In the genomic region with DNA sequence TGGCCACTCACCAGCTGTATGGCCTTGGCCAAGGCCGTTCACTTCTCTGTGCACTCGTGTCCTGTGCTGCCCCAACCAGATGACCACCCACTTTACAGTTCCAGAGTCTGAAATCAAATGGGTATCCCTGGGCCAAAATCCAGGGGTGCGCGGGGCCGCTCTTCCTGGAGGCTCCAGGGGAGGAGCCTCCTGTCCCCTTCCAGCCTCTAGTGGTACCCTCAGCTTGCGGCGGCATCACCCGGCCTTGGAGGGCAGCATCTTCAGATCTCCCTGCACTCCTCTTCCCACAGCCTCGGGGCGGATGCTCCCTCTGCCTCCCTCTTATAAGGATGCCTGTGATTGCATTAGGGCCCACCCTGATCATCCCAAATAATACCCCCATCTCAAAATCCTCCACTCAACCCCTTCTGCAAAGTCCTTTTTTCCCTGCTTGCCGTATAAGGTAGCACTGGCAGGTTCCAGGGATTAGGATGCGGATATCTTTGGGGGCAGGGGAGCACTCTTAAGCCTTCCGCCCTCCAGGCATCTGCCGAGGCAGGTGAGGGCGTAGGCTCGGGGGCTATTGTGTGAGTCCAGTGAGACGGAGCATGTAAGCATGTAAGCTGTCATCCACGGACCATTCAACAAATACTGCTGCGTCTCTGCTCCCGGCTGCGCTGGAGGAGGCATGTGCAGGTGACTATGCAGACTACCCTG, we compare ENCODE assay signal across 18 cellular contexts. TPM values are rescaled to one million over a fixed set of nuclear protein-coding genes. Genes with fewer than 3 reads are reported as not detected.
DNase-seq lines count a peak whose midpoint lies in the region; ATAC-seq and TF ChIP-seq lines count a peak whose summit lies in the region.
"Had no signal": no experiment of that assay in that cellular context is flagged by ENCODE, and none has a peak within 500 bp of the region (broad histone marks: within the 10 kb centered on the region; RNA-seq: fewer than 3 reads in every experiment).

No MANE protein-coding gene starts in this region.

- no peaks in the 10 kb centered on the region for H3K4me1 ChIP-seq in RWPE2 (ENCODE audit: insufficient read depth, poor library complexity, severe bottlenecking)
- H3K4me1 ChIP-seq in neuronal stem cell (ENCODE audit: control insufficient read depth in 2 of 2, insufficient read depth in 1 of 2, low read depth in 1 of 2, low read length in 2 of 2) = peaks cover 18 to 22% of the 10 kb centered on the region in 2 donors
- peaks cover 28% of the 10 kb centered on the region for H3K4me1 ChIP-seq in Caco-2
- H3K4me1 ChIP-seq: colonic mucosa had no signal

- peak overlapping the region; percentile 74 for H3K18ac ChIP-seq in neuronal stem cell (ENCODE audit: low read length)

- H3K79me1 ChIP-seq in neuronal stem cell (ENCODE audit: low read depth, low read length) = peaks cover 5% of the 10 kb centered on the region

- peak overlapping the region; percentile 21 for H3K4me2 ChIP-seq in neuronal stem cell (ENCODE audit: insufficient read depth, low read length, poor library complexity, severe bottlenecking)

- no peak overlapping the region for H2BK5ac ChIP-seq in neuronal stem cell (ENCODE audit: low read length)

- H3K4me3 ChIP-seq in RWPE2 (ENCODE audit: severe bottlenecking) (no peak overlapping the region), neuronal stem cell (ENCODE audit: low read length in 2 of 2) (no peak overlapping the region), Caco-2 (ENCODE audit: low read depth, low read length) (no peak overlapping the region)
- H3K4me3 ChIP-seq: colonic mucosa had no signal

- TF ChIP-seq CTCF in RWPE2 (IDR thresholded peaks at IDR 0.05; ENCODE audit: poor library complexity, severe bottlenecking) = no peak
- no peak for TF ChIP-seq CTCF in Caco-2 (IDR thresholded peaks at IDR 0.05; ENCODE audit: insufficient read depth in 1 of 2, low read depth in 1 of 2, low read length in 1 of 2, severe bottlenecking in 1 of 2, unreplicated experiment in 1 of 2)

- H3K4me3 Mint-ChIP-seq in Caco-2 (ENCODE audit: unreplicated experiment) = no peak overlapping the region
- H3K4me3 Mint-ChIP-seq: activated naive CD4-positive, alpha-beta T cell treated with anti-CD3 and anti-CD28 coated beads for 36 hours; mesothelial cell of epicardium; neural crest cell; stimulated activated naive CD8-positive, alpha-beta T cell treated with anti-CD3 and anti-CD28 coated beads, Interleukin-15, amount 100 ng/mL, for 72 hours had no signal

- no peak overlapping the region for H3K14ac ChIP-seq in neuronal stem cell (ENCODE audit: low read length)

- no peak overlapping the region for H2BK12ac ChIP-seq in neuronal stem cell (ENCODE audit: low read length)

- H3K9me3 Mint-ChIP-seq in Caco-2 (ENCODE audit: unreplicated experiment) = no peaks in the 10 kb centered on the region
- H3K9me3 Mint-ChIP-seq: activated naive CD4-positive, alpha-beta T cell treated with anti-CD3 and anti-CD28 coated beads for 36 hours; mesothelial cell of epicardium; neural crest cell; stimulated activated naive CD8-positive, alpha-beta T cell treated with anti-CD3 and anti-CD28 coated beads, Interleukin-15, amount 100 ng/mL, for 72 hours had no signal

- peaks cover 10% of the 10 kb centered on the region for H3K27me3 ChIP-seq in RWPE2 (ENCODE audit: insufficient read depth, poor library complexity, severe bottlenecking)
- peaks cover 0 to 73% (median 17%) of the 10 kb centered on the region in 3 experiments for H3K27me3 ChIP-seq in neuronal stem cell (ENCODE audit: control insufficient read depth in 3 of 3, insufficient read depth in 3 of 3, low read depth in 1 of 3, low read length in 3 of 3)
- H3K27me3 ChIP-seq in Caco-2 (replicated peaks; ENCODE audit: control insufficient read depth, insufficient read depth, low read length) = no peaks in the 10 kb centered on the region

- peak overlapping the region; percentile 72 for H2AK5ac ChIP-seq in neuronal stem cell (ENCODE audit: low read depth, low read length)

- no peaks in the 10 kb centered on the region for H3K36me3 Mint-ChIP-seq in Caco-2 (ENCODE audit: insufficient read depth, unreplicated experiment)
- H3K36me3 Mint-ChIP-seq: mesothelial cell of epicardium had no signal

- H3K4ac ChIP-seq in neuronal stem cell (ENCODE audit: low read length) = no peak overlapping the region

- no peaks in the 10 kb centered on the region for H3K36me3 ChIP-seq in RWPE2 (ENCODE audit: low read depth)
- no peaks in the 10 kb centered on the region for H3K36me3 ChIP-seq in neuronal stem cell (replicated peaks in 1 of 2; ENCODE audit: control insufficient read depth in 2 of 2, insufficient read depth in 2 of 2, low read length in 2 of 2)
- no peaks in the 10 kb centered on the region for H3K36me3 ChIP-seq in Caco-2 (ENCODE audit: control insufficient read depth, insufficient read depth, low read length)
- H3K36me3 ChIP-seq: colonic mucosa had no signal

- no peak overlapping the region for H4K8ac ChIP-seq in neuronal stem cell (ENCODE audit: low read depth, low read length)

- BruUV-seq in Caco-2 (replicated peaks; lab: Mats Ljungman, UMichigan) = no TSS peak

- no peaks in the 10 kb centered on the region for H3K9me3 ChIP-seq in RWPE2 (ENCODE audit: severe bottlenecking)
- no peaks in the 10 kb centered on the region for H3K9me3 ChIP-seq in neuronal stem cell (replicated peaks in 1 of 2; ENCODE audit: control insufficient read depth in 2 of 2, insufficient read depth in 1 of 2, low read depth in 1 of 2, low read length in 2 of 2)
- H3K9me3 ChIP-seq in Caco-2 = no peaks in the 10 kb centered on the region
- H3K9me3 ChIP-seq: colonic mucosa had no signal

- H2BK15ac ChIP-seq in neuronal stem cell (ENCODE audit: low read length) = peak overlapping the region; percentile 42

- H4K91ac ChIP-seq in neuronal stem cell (ENCODE audit: low read depth, low read length, poor library complexity) = no peak overlapping the region

- H2BK120ac ChIP-seq in neuronal stem cell (ENCODE audit: low read depth, low read length) = no peak overlapping the region

- H3K9ac ChIP-seq in neuronal stem cell (ENCODE audit: low read depth, low read length, poor library complexity) = peak overlapping the region; percentile 56

- DNase-seq in DMS53 (lab: John Stamatoyannopoulos, UW) (peak; percentile 85), NCI-H128 (lab: John Stamatoyannopoulos, UW; ENCODE audit: unreplicated experiment) (peak; percentile 34), RWPE2 (ENCODE audit: low spot score) (no peak), neuronal stem cell (ENCODE audit: low spot score) (no peak), Caco-2 (no peak), G401 (ENCODE audit: low spot score) (no peak)
- DNase-seq: activated naive CD4-positive, alpha-beta T cell treated with anti-CD3 and anti-CD28 coated beads for 36 hours; activated T-cell treated with anti-CD3 and anti-CD28 coated beads for 4 hours; colonic mucosa; foreskin melanocyte; KBM-7; NCI-H446 treated with DMSO at 0.1 percent for 48 hours; stimulated activated naive CD8-positive, alpha-beta T cell treated with anti-CD3 and anti-CD28 coated beads, Interleukin-15, amount 100 ng/mL, for 72 hours had no signal

- in situ Hi-C loops in G401 (cut with HindIII; ENCODE audit: low sequenced_read_pairs) = no loop called here

- no peak overlapping the region for H3K23ac ChIP-seq in neuronal stem cell (ENCODE audit: low read depth, low read length, poor library complexity)

- intact Hi-C loops in Caco-2 (cut with micrococcal nuclease; ENCODE audit: unreplicated experiment) = no loop called here

- peak overlapping the region; percentile 51 for H2AFZ ChIP-seq in neuronal stem cell (ENCODE audit: low read length)

- ATAC-seq in RWPE2 (ENCODE audit: low read depth) = peak; percentile 11; the same call in 1 of the 3 replicates
- ATAC-seq in GM21723 (IDR thresholded peaks at IDR 0.05; ENCODE audit: unreplicated experiment) = no peak

- H3K4me1 Mint-ChIP-seq in Caco-2 (ENCODE audit: low read depth, unreplicated experiment) = no peaks in the 10 kb centered on the region

- H3K27ac ChIP-seq in RWPE2 (ENCODE audit: poor library complexity, severe bottlenecking) = no peak overlapping the region
- peak overlapping the region; percentile 26 for H3K27ac ChIP-seq in neuronal stem cell (replicated peaks; ENCODE audit: low read length)
- H3K27ac ChIP-seq: colonic mucosa had no signal

- POLR2A ChIA-PET in Caco-2 (lab: Charles Lee) = no interaction called here

- no CpG with 5 or more reads among the region's 21 CpGs for WGBS in neuronal stem cell (ENCODE audit: extremely low coverage in 2 of 2, insufficient read length in 2 of 2, insufficient replicate concordance in 1 of 2), 2 donors

- H3K27ac Mint-ChIP-seq in Caco-2 (ENCODE audit: unreplicated experiment) = no peak overlapping the region
- H3K27ac Mint-ChIP-seq: activated naive CD4-positive, alpha-beta T cell treated with anti-CD3 and anti-CD28 coated beads for 36 hours; mesothelial cell of epicardium; stimulated activated naive CD8-positive, alpha-beta T cell treated with anti-CD3 and anti-CD28 coated beads, Interleukin-15, amount 100 ng/mL, for 72 hours had no signal

- CTCF ChIA-PET in Caco-2 (lab: Charles Lee) = no interaction called here

- peaks cover 2% of the 10 kb centered on the region for H3K27me3 Mint-ChIP-seq in Caco-2 (ENCODE audit: insufficient read depth, unreplicated experiment)

RNA-seq across cellular contexts. Expression of gene SHISAL1, which starts 24.4 kb away (rescaled TPM):
- 3.6 TPM for polyA plus RNA-seq in neuronal stem cell (2013, experiment 1 of 2)
- 3.6 TPM for polyA plus RNA-seq in neuronal stem cell (2013, experiment 2 of 2)
- not detected in 2 replicates for total RNA-seq in Caco-2 (2022)
- total RNA-seq in G401 (2014; rRNA removed; shearing (Covaris generic)) = under 0.01 and 0.10 TPM in 2 replicates
- total RNA-seq: activated naive CD4-positive, alpha-beta T cell treated with anti-CD3 and anti-CD28 coated beads for 36 hours; Calu3; OCI-LY7 had no signal

Comparison
In these comparisons a context has a peak if more than half of its experiments do, and no peak if none do; other contexts are left out.
1. DNase-seq: peak in DMS53 (single experiment) and NCI-H128 (single experiment); none in RWPE2 (single experiment), neuronal stem cell (single experiment), Caco-2 (0 of 2) and G401 (single experiment).